8 cellular contexts compared by ENCODE assay signal in the genomic region with DNA sequence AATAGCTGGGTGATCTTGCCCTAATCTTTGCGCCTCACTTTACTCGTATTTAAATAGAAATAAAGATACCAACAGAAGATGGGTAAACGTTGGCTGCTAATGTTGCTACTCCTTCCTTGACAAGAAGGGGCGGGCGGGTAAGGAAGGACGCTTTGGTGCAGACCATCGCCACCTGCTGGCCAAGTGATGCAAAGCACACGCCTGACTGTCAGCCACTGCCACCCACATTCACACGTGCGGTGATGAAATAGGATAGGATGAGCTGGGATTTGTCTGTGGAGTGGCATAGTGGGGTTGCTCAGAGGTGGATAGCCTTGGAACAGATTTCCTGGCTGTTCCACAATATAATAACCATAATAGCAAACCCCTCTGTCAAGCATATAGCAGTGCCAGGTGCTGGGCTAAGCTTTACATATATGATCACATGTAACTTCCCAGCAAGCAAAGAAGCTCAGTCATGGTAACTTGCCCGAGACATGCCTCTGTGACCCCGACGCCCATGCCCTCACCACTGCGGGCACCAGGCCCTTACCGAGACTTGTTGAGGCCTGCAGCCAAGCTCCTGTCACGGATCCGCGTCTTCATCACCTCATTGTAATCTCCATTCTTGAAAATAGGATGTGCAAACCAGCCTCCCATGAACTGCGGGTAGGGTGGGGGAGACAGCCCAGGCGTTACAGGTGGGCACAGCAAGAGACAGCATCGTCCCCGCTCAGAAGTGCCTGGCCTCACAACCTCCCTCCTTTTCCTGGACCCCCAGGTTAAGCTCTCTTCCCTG. TPM values are rescaled to one million over a fixed set of nuclear protein-coding genes. Genes with fewer than 3 reads are reported as not detected.
DNase-seq lines count a peak whose midpoint lies in the region; ATAC-seq, FAIRE-seq and TF ChIP-seq lines count a peak whose summit lies in the region.

No MANE protein-coding gene starts in this region.

- ATAC-seq in GM21529 (IDR thresholded peaks at IDR 0.05; ENCODE audit: unreplicated experiment) = peak; percentile 76
- ATAC-seq in activated T-cell treated with anti-CD3 and anti-CD28 coated beads, Interleukin-2, amount 50 U/mL, for 4 hours = peak; percentile 85 to 87

- no peaks in the 10 kb centered on the region for H4K20me1 ChIP-seq in KMS-11 (ENCODE audit: insufficient read depth)

- H2AFZ ChIP-seq in KMS-11 (ENCODE audit: low read depth) = peak overlapping the region; percentile 36; the same call in 1 of the 2 replicates

- TF ChIP-seq CTCF in D721Med (IDR thresholded peaks at IDR 0.05; ENCODE audit: insufficient read depth, missing control alignments) = peak; percentile 98
- peak; percentile 83 for TF ChIP-seq CTCF in KMS-11 (conservative IDR thresholded peaks at IDR 0.05; ENCODE audit: low read depth, low read length)
- peak; percentile 55 to 86 (median 81) for TF ChIP-seq CTCF in Peyer's patch (IDR thresholded peaks at IDR 0.05)
- peak; percentile 95 for TF ChIP-seq CTCF in neural crest cell (conservative IDR thresholded peaks at IDR 0.05)
- TF ChIP-seq CTCF in stomach (IDR thresholded peaks at IDR 0.05) = peak in 5 of 7 experiments; percentile 60 to 90 (median 82)

- H3K27ac ChIP-seq in KMS-11 (no peak overlapping the region), Peyer's patch (no peak overlapping the region), stomach (no peak overlapping the region)

- intact Hi-C loops in stomach (cut with DNase I; ENCODE audit: low total_unique reads) = no loop called here

- 41 to 52% (median 48%) methylated on average over 22 of the region's 22 CpGs for WGBS in stomach, 5 donors

- H3K4me3 ChIP-seq in KMS-11 (IDR thresholded peaks at IDR 0.05; ENCODE audit: insufficient read depth, low read depth, low read length) = no peak overlapping the region
- no peak overlapping the region for H3K4me3 ChIP-seq in Peyer's patch
- no peak overlapping the region for H3K4me3 ChIP-seq in stomach

- FAIRE-seq in D721Med (lab: Jason Lieb, UNC) = no peak

- H3K9me3 Mint-ChIP-seq in activated T-cell treated with anti-CD3 and anti-CD28 coated beads, Interleukin-2, amount 50 U/mL, for 4 hours = peaks cover 10% of the 10 kb centered on the region
- H3K9me3 Mint-ChIP-seq in neural crest cell = peaks cover 8% of the 10 kb centered on the region

- no peaks in the 10 kb centered on the region for H3K79me2 ChIP-seq in KMS-11 (ENCODE audit: insufficient read depth, low read depth)

- TF ChIP-seq EP300 in stomach (IDR thresholded peaks at IDR 0.05) = no peak

- H3K9ac ChIP-seq in KMS-11 = no peak overlapping the region

- H3K4me3 Mint-ChIP-seq in activated T-cell treated with anti-CD3 and anti-CD28 coated beads, Interleukin-2, amount 50 U/mL, for 4 hours = no peak overlapping the region
- no peak overlapping the region for H3K4me3 Mint-ChIP-seq in neural crest cell

- H3K36me3 Mint-ChIP-seq in activated T-cell treated with anti-CD3 and anti-CD28 coated beads, Interleukin-2, amount 50 U/mL, for 4 hours (ENCODE audit: insufficient read depth) = peaks cover 4% of the 10 kb centered on the region
- H3K36me3 Mint-ChIP-seq in neural crest cell (ENCODE audit: low read depth) = peaks cover 2% of the 10 kb centered on the region

- no peaks in the 10 kb centered on the region for H3K27me3 ChIP-seq in KMS-11 (ENCODE audit: insufficient read depth, low read depth)
- no peaks in the 10 kb centered on the region for H3K27me3 ChIP-seq in Peyer's patch
- no peaks in the 10 kb centered on the region for H3K27me3 ChIP-seq in stomach

- H3K9me3 ChIP-seq in Peyer's patch (peaks cover 0 to 4% (median 0%) of the 10 kb centered on the region in 4 donors), stomach (peaks cover 0 to 18% (median 9%) of the 10 kb centered on the region in 4 donors)

- DNase-seq in D721Med (ENCODE audit: insufficient read length, low spot score) (peak; percentile 75), Peyer's patch (peak; percentile 67 to 89 (median 81)), fibroblast of gingiva (ENCODE audit: low read depth) (peak; percentile 74), neural crest cell (ENCODE audit: low read depth, low spot score) (peak; percentile 88), stomach (peak; percentile 78)
- DNase-seq in activated T-cell treated with anti-CD3 and anti-CD28 coated beads, Interleukin-2, amount 50 U/mL, for 4 hours = peak; percentile 76

- H3K36me3 ChIP-seq in KMS-11 (ENCODE audit: insufficient read depth) (no peaks in the 10 kb centered on the region), Peyer's patch (no peaks in the 10 kb centered on the region), stomach (no peaks in the 10 kb centered on the region)

- no peak overlapping the region for H3K27ac Mint-ChIP-seq in neural crest cell (ENCODE audit: unreplicated experiment)

- TF ChIP-seq POLR2A in Peyer's patch (IDR thresholded peaks at IDR 0.05) (no peak), stomach (IDR thresholded peaks at IDR 0.05) (no peak)

- peaks cover 2% of the 10 kb centered on the region for H3K4me1 Mint-ChIP-seq in activated T-cell treated with anti-CD3 and anti-CD28 coated beads, Interleukin-2, amount 50 U/mL, for 4 hours (ENCODE audit: low read depth)
- H3K4me1 Mint-ChIP-seq in neural crest cell = peaks cover 3% of the 10 kb centered on the region

- H3K27me3 Mint-ChIP-seq in activated T-cell treated with anti-CD3 and anti-CD28 coated beads, Interleukin-2, amount 50 U/mL, for 4 hours (ENCODE audit: low read depth) = no peaks in the 10 kb centered on the region
- no peaks in the 10 kb centered on the region for H3K27me3 Mint-ChIP-seq in neural crest cell (ENCODE audit: low read depth)

- H3K4me1 ChIP-seq in KMS-11 (ENCODE audit: low read depth, poor library complexity, severe bottlenecking) = no peaks in the 10 kb centered on the region
- H3K4me1 ChIP-seq in Peyer's patch = no peaks in the 10 kb centered on the region
- H3K4me1 ChIP-seq in stomach = peaks cover 0 to 6% (median 2%) of the 10 kb centered on the region in 4 donors

- no peak overlapping the region for H3K4me2 ChIP-seq in KMS-11

RNA-seq across cellular contexts. Expression of a gene that starts 39.3 kb away (rescaled TPM):
- total RNA-seq in Peyer's patch = 10 to 100 TPM; 12.6 to 73.5 (median 25.5) TPM
- under 1 TPM; 0.05 to 0.21 (median 0.10) TPM for total RNA-seq in activated T-cell treated with anti-CD3 and anti-CD28 coated beads, Interleukin-2, amount 50 U/mL, for 4 hours
- total RNA-seq in neural crest cell = 0.14 and 0.19 TPM in 2 replicates
- 10 to 100 TPM in 1 of 5 donors, under 1 TPM in 1, not detected in 3; 0.58 to 12.3 TPM for total RNA-seq in stomach
- polyA plus RNA-seq in stomach = not detected

RNA-seq across cellular contexts. Expression of a gene that starts 56.0 kb away (rescaled TPM):
- 100 to 1,000 TPM in 1 of 4 donors, 10 to 100 TPM in 3; 60.2 to 102 (median 78.3) TPM for total RNA-seq in Peyer's patch
- 10 to 100 TPM; 78.2 to 91.1 (median 80.5) TPM for total RNA-seq in activated T-cell treated with anti-CD3 and anti-CD28 coated beads, Interleukin-2, amount 50 U/mL, for 4 hours
- 79.0 and 90.6 TPM in 2 replicates for total RNA-seq in neural crest cell
- 100 to 1,000 TPM in 2 of 5 donors, 10 to 100 TPM in 3; 18.8 to 296 (median 79.3) TPM for total RNA-seq in stomach
- polyA plus RNA-seq in stomach = 10 to 100 TPM; 25.6 to 39.9 (median 32.8) TPM
